In genomic region chr16:69726313-69727060, GRCh38 we compare ENCODE assay signal across 8 cellular contexts.
DNase-seq lines count a peak whose midpoint lies in the region; ATAC-seq and TF ChIP-seq lines count a peak whose summit lies in the region.

NQO1 (minus strand) TSS chr16:69726560; CDS start chr16:69726439, 121 bp downstream.

- in situ Hi-C loops in GM13977 (cut with MboI; ENCODE audit: low pct_unique_long_range_greater_than_20kb, low sequenced_read_pairs, unreplicated experiment) = no loop called here

- DNase-seq in GM13977 (ENCODE audit: low spot score) = peak; percentile 94
- peak; percentile 84 for DNase-seq in NCI-H146 treated with DMSO at 0.1 percent for 48 hours (lab: John Stamatoyannopoulos, UW; ENCODE audit: unreplicated experiment)
- DNase-seq in T1000 (lab: John Stamatoyannopoulos, UW) = peak; percentile 94
- peak; percentile 97 for DNase-seq in astrocyte of the hippocampus (ENCODE audit: low read depth, low spot score)
- DNase-seq in hippocampal formation (lab: John Stamatoyannopoulos, UW) = peak; percentile 69 to 81
- DNase-seq in retinal pigment epithelial cell (ENCODE audit: low read depth) = peak; percentile 85
- DNase-seq in HuH-7 (ENCODE audit: low spot score) = no peak

- TF ChIP-seq CTCF in GM13977 (IDR thresholded peaks at IDR 0.05; ENCODE audit: extremely low read depth, insufficient read depth, missing control alignments) (no peak), retinal pigment epithelial cell (conservative IDR thresholded peaks at IDR 0.05; ENCODE audit: low read depth, low read length) (no peak)

- peak; percentile 98 for ATAC-seq in HG02840 (IDR thresholded peaks at IDR 0.05; ENCODE audit: low FRiP score, unreplicated experiment)

- peak within 1 kb of the TSS; percentile 66 for H3K4me3 ChIP-seq in retinal pigment epithelial cell (ENCODE audit: low read length)
